13 cellular contexts compared by ENCODE assay signal in the genomic region with DNA sequence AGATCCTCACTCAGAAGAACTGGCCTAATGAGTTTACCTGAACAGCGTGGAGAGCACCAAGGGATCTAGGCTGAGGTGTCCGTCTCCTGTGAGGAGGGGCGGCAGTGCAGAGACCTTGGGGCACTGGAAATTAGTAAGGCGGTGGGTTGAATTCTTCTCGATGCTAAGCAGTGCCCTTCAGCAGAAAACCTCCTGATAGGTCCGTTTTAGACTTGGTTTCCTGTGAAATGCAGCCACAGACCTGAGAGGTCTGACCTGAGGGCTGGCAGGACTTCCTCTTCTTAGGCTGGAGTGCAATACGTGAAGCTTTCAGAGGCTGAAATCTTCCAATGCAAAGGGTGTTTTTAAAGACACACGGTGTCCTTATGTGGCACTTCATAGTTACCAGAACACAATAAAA. TPM values are rescaled to one million over a fixed set of nuclear protein-coding genes. Genes with fewer than 3 reads are reported as not detected.
A peak's percentile ranks its signal among the peaks of the same experiment; 100 is the strongest.
DNase-seq lines count a peak whose midpoint lies in the region; ATAC-seq and TF ChIP-seq lines count a peak whose summit lies in the region.
"Had no signal": no experiment of that assay in that cellular context is flagged by ENCODE, and none has a peak within 500 bp of the region (broad histone marks: within the 10 kb centered on the region; RNA-seq: fewer than 3 reads in every experiment).

A gene with protein sequence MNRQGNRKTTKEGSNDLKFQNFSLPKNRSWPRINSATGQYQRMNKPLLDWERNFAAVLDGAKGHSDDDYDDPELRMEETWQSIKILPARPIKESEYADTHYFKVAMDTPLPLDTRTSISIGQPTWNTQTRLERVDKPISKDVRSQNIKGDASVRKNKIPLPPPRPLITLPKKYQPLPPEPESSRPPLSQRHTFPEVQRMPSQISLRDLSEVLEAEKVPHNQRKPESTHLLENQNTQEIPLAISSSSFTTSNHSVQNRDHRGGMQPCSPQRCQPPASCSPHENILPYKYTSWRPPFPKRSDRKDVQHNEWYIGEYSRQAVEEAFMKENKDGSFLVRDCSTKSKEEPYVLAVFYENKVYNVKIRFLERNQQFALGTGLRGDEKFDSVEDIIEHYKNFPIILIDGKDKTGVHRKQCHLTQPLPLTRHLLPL (minus strand): TSS at position 138 of the 400 bp plus-strand sequence. CDS start 16,899 bp downstream, outside the sequence.

- POLR2A ChIA-PET in CD8-positive, alpha-beta T cell (lab: Charles Lee): no interaction called here

- TF ChIP-seq CTCF in GM20000 (IDR thresholded peaks at IDR 0.05; ENCODE audit: extremely low read depth, missing control alignments): no peak
- TF ChIP-seq CTCF in CD8-positive, alpha-beta T cell (IDR thresholded peaks at IDR 0.05): no peak

- DNase-seq in GM20000 (ENCODE audit: low spot score) (peak; percentile 55), RPMI8226 (peak; percentile 57), kidney glomerular epithelial cell (lab: John Stamatoyannopoulos, UW) (no peak), left cardiac atrium (no peak), erythroblast (lab: John Stamatoyannopoulos, UW) (no peak)
- no peak for DNase-seq in CD8-positive, alpha-beta T cell

- no peaks in the 10 kb centered on the region for H3K27me3 Mint-ChIP-seq in CD8-positive, alpha-beta T cell (ENCODE audit: low read depth)

- ATAC-seq in GM18505 (IDR thresholded peaks at IDR 0.05; ENCODE audit: unreplicated experiment) (peak; percentile 78), HG03064 (IDR thresholded peaks at IDR 0.05; ENCODE audit: low read depth, unreplicated experiment) (peak; percentile 76), left cardiac atrium (no peak)
- ATAC-seq in CD8-positive, alpha-beta T cell: no peak

- no peaks in the 10 kb centered on the region for H3K36me3 Mint-ChIP-seq in CD8-positive, alpha-beta T cell

- intact Hi-C loops in CD8-positive, alpha-beta T cell (cut with DNase I, micrococcal nuclease): no loop called here
- intact Hi-C loops in left cardiac atrium (cut with DNase I): no loop called here

- no peaks in the 10 kb centered on the region for H3K27me3 ChIP-seq in CD8-positive, alpha-beta T cell (ENCODE audit: insufficient read depth, low read length)
- H3K27me3 ChIP-seq: ascending aorta had no signal

- CTCF ChIA-PET in CD8-positive, alpha-beta T cell (lab: Charles Lee): no interaction called here

- no peak within 1 kb of the TSS for H3K4me3 Mint-ChIP-seq in CD8-positive, alpha-beta T cell

- H3K4me1 ChIP-seq in CD8-positive, alpha-beta T cell (ENCODE audit: insufficient read depth, low read length): no peaks in the 10 kb centered on the region
- H3K4me1 ChIP-seq: ascending aorta had no signal

- no peak within 1 kb of the TSS for H3K27ac Mint-ChIP-seq in CD8-positive, alpha-beta T cell

- no peak within 1 kb of the TSS for H3K27ac ChIP-seq in CD8-positive, alpha-beta T cell (ENCODE audit: low read depth, low read length)
- H3K27ac ChIP-seq: ascending aorta, VCaP had no signal

- no peaks in the 10 kb centered on the region for H3K36me3 ChIP-seq in CD8-positive, alpha-beta T cell (ENCODE audit: insufficient read depth, low read length)
- H3K36me3 ChIP-seq: ascending aorta had no signal

- H3K4me3 ChIP-seq in CD8-positive, alpha-beta T cell (ENCODE audit: low read depth, low read length): no peak within 1 kb of the TSS
- H3K4me3 ChIP-seq: ascending aorta, lung, skin epidermis had no signal

- H3K9me3 ChIP-seq in CD8-positive, alpha-beta T cell (ENCODE audit: low read length): no peaks in the 10 kb centered on the region
- H3K9me3 ChIP-seq: ascending aorta had no signal

- peak; percentile 40 for TF ChIP-seq POLR2A in GM18505 (IDR thresholded peaks at IDR 0.05; ENCODE audit: borderline replicate concordance, extremely low read depth, insufficient read depth, insufficient read length)
- no peak for TF ChIP-seq POLR2A in erythroblast (IDR thresholded peaks at IDR 0.05; ENCODE audit: low read length)

- peaks cover 3% of the 10 kb centered on the region for H3K4me1 Mint-ChIP-seq in CD8-positive, alpha-beta T cell (ENCODE audit: low read depth)

- H3K9me3 Mint-ChIP-seq in CD8-positive, alpha-beta T cell: no peaks in the 10 kb centered on the region

RNA-seq across cellular contexts. Expression of the gene that starts here (rescaled TPM):
- not detected for total RNA-seq in CD8-positive, alpha-beta T cell
- total RNA-seq in left cardiac atrium: not detected
- total RNA-seq: ascending aorta, NCI-H460 had no signal

Comparison
In these comparisons a context has a peak if more than half of its experiments do, and no peak if none do; other contexts are left out.
1. ATAC-seq: peak in GM18505 (single experiment) and HG03064 (single experiment); none in CD8-positive, alpha-beta T cell (single experiment) and left cardiac atrium (0 of 2).
2. DNase-seq: peak in GM20000 (single experiment) and RPMI8226 (single experiment); none in kidney glomerular epithelial cell (single experiment), CD8-positive, alpha-beta T cell (0 of 7), left cardiac atrium (single experiment) and erythroblast (0 of 2).